Comparison of ENCODE assay signal across 8 cellular contexts in genomic region chr1:52842643-52843310, GRCh38. TPM values are rescaled to one million over a fixed set of nuclear protein-coding genes. Genes with fewer than 3 reads are reported as not detected.
DNase-seq lines count a peak whose midpoint lies in the region; ATAC-seq, FAIRE-seq and TF ChIP-seq lines count a peak whose summit lies in the region.

ZYG11A (plus strand) TSS chr1:52842760; CDS start chr1:52842884, 124 bp downstream.

- no peaks in the 10 kb centered on the region for H3F3A ChIP-seq in OCI-LY1 (ENCODE audit: insufficient read depth, low read length)

- ATAC-seq in GM19328 (IDR thresholded peaks at IDR 0.05; ENCODE audit: unreplicated experiment): peak; percentile 80
- ATAC-seq in HG03565 (IDR thresholded peaks at IDR 0.05; ENCODE audit: unreplicated experiment): peak; percentile 67
- ATAC-seq in psoas muscle: peak; percentile 61 to 90 (median 88)
- no peak for ATAC-seq in GM18870 (IDR thresholded peaks at IDR 0.05; ENCODE audit: unreplicated experiment)

- TF ChIP-seq CTCF in OCI-LY1 (IDR thresholded peaks at IDR 0.05; ENCODE audit: low read length): no peak
- TF ChIP-seq CTCF in psoas muscle (IDR thresholded peaks at IDR 0.05): peak; percentile 29

- peaks cover 35% of the 10 kb centered on the region for H3K79me2 ChIP-seq in OCI-LY1 (ENCODE audit: insufficient read depth, low read length)

- H3K4me1 ChIP-seq in BLaER1 treated with 17β-estradiol and CSF1 and Interleukin-3, amounts not matched to agents 10 nM and 100 nM: peaks cover 0 to 7% (median 6%) of the 10 kb centered on the region in 10 experiments; a peak in 7 of 20 replicates
- H3K4me1 ChIP-seq in OCI-LY1 (ENCODE audit: insufficient read depth, low read length, severe bottlenecking): peaks cover 16% of the 10 kb centered on the region
- H3K4me1 ChIP-seq in psoas muscle: peaks cover 8% of the 10 kb centered on the region

- no peaks in the 10 kb centered on the region for H3K36me3 ChIP-seq in BLaER1 treated with 17β-estradiol and CSF1 and Interleukin-3, amounts not matched to agents 10 nM and 100 nM
- H3K36me3 ChIP-seq in OCI-LY1 (ENCODE audit: insufficient read depth, low read length): no peaks in the 10 kb centered on the region
- no peaks in the 10 kb centered on the region for H3K36me3 ChIP-seq in psoas muscle (ENCODE audit: insufficient read depth in 1 of 2, low read depth in 1 of 2)

- peak within 1 kb of the TSS in 3 of 11 experiments; percentile 3 to 50 (median 33); a peak in 3 of 22 replicates for H3K9ac ChIP-seq in BLaER1 treated with 17β-estradiol and CSF1 and Interleukin-3, amounts not matched to agents 10 nM and 100 nM
- peak within 1 kb of the TSS; percentile 76 for H3K9ac ChIP-seq in OCI-LY1 (ENCODE audit: low read length)

- H3K9me3 ChIP-seq in BLaER1 treated with 17β-estradiol and CSF1 and Interleukin-3, amounts not matched to agents 10 nM and 100 nM (replicated peaks in 1 of 11): peaks cover 14 to 17% (median 16%) of the 10 kb centered on the region in 11 experiments
- H3K9me3 ChIP-seq in OCI-LY1 (ENCODE audit: low read length): no peaks in the 10 kb centered on the region
- no peaks in the 10 kb centered on the region for H3K9me3 ChIP-seq in psoas muscle

- H3K27me3 ChIP-seq in BLaER1 treated with 17β-estradiol and CSF1 and Interleukin-3, amounts not matched to agents 10 nM and 100 nM: peaks cover 23 to 33% (median 28%) of the 10 kb centered on the region in 11 experiments
- H3K27me3 ChIP-seq in OCI-LY1 (ENCODE audit: insufficient read depth, low read length) (no peaks in the 10 kb centered on the region; the same call in 1 of the 2 replicates), psoas muscle (ENCODE audit: insufficient read depth in 3 of 3, low read length in 2 of 3) (peaks cover 0 to 47% (median 11%) of the 10 kb centered on the region in 3 donors)

- FAIRE-seq in frontal cortex (lab: Jason Lieb, UNC): no peak

- DNase-seq in activated T-helper 9 cell treated with anti-CD3 and anti-CD28 coated beads, Interleukin-2, amount 50 U/mL, for 16 hours (ENCODE audit: low read depth): peak; percentile 57
- DNase-seq in frontal cortex (ENCODE audit: low spot score in 2 of 2) (peak; percentile 30 to 49), psoas muscle (peak; percentile 59 to 74)

- H3K4me2 ChIP-seq in BLaER1 treated with 17β-estradiol and CSF1 and Interleukin-3, amounts not matched to agents 10 nM and 100 nM: peak within 1 kb of the TSS; percentile 43 to 89 (median 70)
- H3K4me2 ChIP-seq in OCI-LY1 (ENCODE audit: low read length): peak within 1 kb of the TSS; percentile 83

- H3K4me3 ChIP-seq in BLaER1 treated with 17β-estradiol and CSF1 and Interleukin-3, amounts not matched to agents 10 nM and 100 nM: peak within 1 kb of the TSS; percentile 35 to 59 (median 44); a peak in 16 of 20 replicates
- H3K4me3 ChIP-seq in OCI-LY1 (ENCODE audit: low read depth, low read length, poor library complexity, severe bottlenecking) (peak within 1 kb of the TSS; percentile 78), psoas muscle (peak within 1 kb of the TSS; percentile 63)

- 1 to 2% (median 1%) methylated on average over 39 to 88 of the region's 88 CpGs for WGBS in psoas muscle, 3 donors

- intact Hi-C loops in psoas muscle (cut with DNase I): loop anchor here in 1 of 2 donors (5.0 to 10.0 kb wide), 2 partner anchors 82 to 350 kb away; partner anchors contain the start of genes ECHDC2 and SCP2

- H3K9me2 ChIP-seq in OCI-LY1 (ENCODE audit: low read depth, low read length): no peaks in the 10 kb centered on the region

- H2AFZ ChIP-seq in OCI-LY1 (ENCODE audit: low read length): peak within 1 kb of the TSS; percentile 93

- H3K27ac ChIP-seq in BLaER1 treated with 17β-estradiol and CSF1 and Interleukin-3, amounts not matched to agents 10 nM and 100 nM: no peak within 1 kb of the TSS
- H3K27ac ChIP-seq in OCI-LY1 (ENCODE audit: low read depth, low read length, poor library complexity, severe bottlenecking): peak within 1 kb of the TSS; percentile 75
- no peak within 1 kb of the TSS for H3K27ac ChIP-seq in psoas muscle

- no peaks in the 10 kb centered on the region for H4K20me1 ChIP-seq in BLaER1 treated with 17β-estradiol and CSF1 and Interleukin-3, amounts not matched to agents 10 nM and 100 nM
- no peaks in the 10 kb centered on the region for H4K20me1 ChIP-seq in OCI-LY1 (ENCODE audit: insufficient read depth, low read length)

RNA-seq across cellular contexts. Expression of gene ZYG11A, which starts in this region (rescaled TPM):
- total RNA-seq in frontal cortex (0.41 TPM), psoas muscle (under 1 TPM in 1 of 4 donors, not detected in 3; 0.13 TPM)
- polyA plus RNA-seq in psoas muscle: not detected

Comparison
In these comparisons a context has a peak if more than half of its experiments do, and no peak if none do; other contexts are left out.
1. Peak in DNase-seq in frontal cortex; RNA of the gene not detected or under 1 TPM.
2. Peak in DNase-seq, ATAC-seq and H3K4me3 ChIP-seq in psoas muscle; RNA of the gene not detected or under 1 TPM.